Comparison of ENCODE assay signal across 8 cellular contexts in genomic region chr16:2046889-2047329, GRCh38. TPM values are rescaled to one million over a fixed set of nuclear protein-coding genes. Genes with fewer than 3 reads are reported as not detected.
DNase-seq lines count a peak whose midpoint lies in the region; ATAC-seq, FAIRE-seq and TF ChIP-seq lines count a peak whose summit lies in the region.

No MANE protein-coding gene starts in this region.

- CTCF ChIA-PET in OCI-LY7 (lab: Charles Lee; ENCODE audit: unreplicated experiment), result no interaction called here

- TF ChIP-seq POLR2A in GM12891 (IDR thresholded peaks at IDR 0.05; ENCODE audit: low read depth, low read length), result no peak

- peaks cover 12% of the 10 kb centered on the region; the same call in 1 of the 2 replicates for H3K79me2 ChIP-seq in OCI-LY7 (ENCODE audit: insufficient read depth, low read depth, low read length)

- peaks cover 22% of the 10 kb centered on the region; the same call in 1 of the 2 replicates for H3K36me3 ChIP-seq in OCI-LY7 (ENCODE audit: insufficient read depth, low read length)
- peaks cover 7% of the 10 kb centered on the region for H3K36me3 ChIP-seq in rectal smooth muscle tissue (ENCODE audit: control insufficient read depth, insufficient read depth, low read length)

- peak overlapping the region; percentile 97 for H3K4me2 ChIP-seq in OCI-LY7 (ENCODE audit: low read length)

- H3K4me3 ChIP-seq in OCI-LY7 (ENCODE audit: low read depth, low read length, poor library complexity, severe bottlenecking) (peak overlapping the region; percentile 99), epithelial cell of proximal tubule (ENCODE audit: low read depth, low read length) (peak overlapping the region; percentile 75), rectal smooth muscle tissue (ENCODE audit: low read length) (peak overlapping the region; percentile 96)

- peak; percentile 23 for FAIRE-seq in GM12891 (lab: Jason Lieb, UNC)

- TF ChIP-seq CTCF in OCI-LY7 (conservative IDR thresholded peaks at IDR 0.05; ENCODE audit: low read length), result no peak
- no peak for TF ChIP-seq CTCF in epithelial cell of proximal tubule (conservative IDR thresholded peaks at IDR 0.05; ENCODE audit: low read depth, low read length)

- POLR2A ChIA-PET in OCI-LY7 (lab: Charles Lee), result interaction anchor here (1.4 kb wide), 1 partner anchor 55 kb away, joined by 4 read pairs; no protein-coding TSS in a partner anchor

- intact Hi-C loops in OCI-LY7 (cut with micrococcal nuclease; ENCODE audit: unreplicated experiment), result loop anchor here (2.0 kb wide), 1 partner anchor 24 kb away; no protein-coding TSS in a partner anchor

- H3K4me1 ChIP-seq in OCI-LY7 (ENCODE audit: insufficient read depth, low read length, poor library complexity, severe bottlenecking), result peaks cover 20% of the 10 kb centered on the region
- H3K4me1 ChIP-seq in rectal smooth muscle tissue (ENCODE audit: control insufficient read depth, insufficient read depth, low read length), result peaks cover 6% of the 10 kb centered on the region

- H3K27ac ChIP-seq in OCI-LY7 (ENCODE audit: low read depth, low read length, poor library complexity, severe bottlenecking), result peak overlapping the region; percentile 32
- H3K27ac ChIP-seq in rectal smooth muscle tissue (ENCODE audit: low read depth, low read length), result peak overlapping the region; percentile 56

- no peaks in the 10 kb centered on the region for H3K27me3 ChIP-seq in rectal smooth muscle tissue (ENCODE audit: control insufficient read depth, insufficient read depth, low read length)

- no peak for DNase-seq in GM12891 (ENCODE audit: insufficient read length, low spot score)
- DNase-seq in OCI-LY7 (ENCODE audit: low spot score), result no peak
- no peak for DNase-seq in epithelial cell of proximal tubule (ENCODE audit: low read depth)
- no peak for DNase-seq in DMS79 treated with DMSO at 0.1 percent for 48 hours (lab: John Stamatoyannopoulos, UW)
- no peak for DNase-seq in NCI-H187 treated with DMSO at 0.1 percent for 48 hours (lab: John Stamatoyannopoulos, UW)
- no peak for DNase-seq in NOMO-1 treated with dmso at 0.1 percent for 144 hours (lab: John Stamatoyannopoulos, UW; ENCODE audit: unreplicated experiment)

- H3K9me2 ChIP-seq in OCI-LY7 (ENCODE audit: insufficient read depth, low read length), result no peaks in the 10 kb centered on the region

- H2AFZ ChIP-seq in OCI-LY7 (ENCODE audit: low read length), result peak overlapping the region; percentile 79; the same call in 1 of the 2 replicates

- no peaks in the 10 kb centered on the region; the same call in 1 of the 2 replicates for H4K20me1 ChIP-seq in OCI-LY7 (ENCODE audit: insufficient read depth, low read length)

- no peaks in the 10 kb centered on the region for H3K9me3 ChIP-seq in OCI-LY7 (ENCODE audit: low read length)

- BruUV-seq in OCI-LY7 (replicated peaks; lab: Mats Ljungman, UMichigan), result no TSS peak

- H3K9ac ChIP-seq in rectal smooth muscle tissue (ENCODE audit: low read length), result peak overlapping the region; percentile 41

- no peak for ATAC-seq in GM21381 (IDR thresholded peaks at IDR 0.05; ENCODE audit: unreplicated experiment)

TF ChIP-seq in GM12891, 5 proteins besides CTCF, POLR2A, EP300 and RAD21:
- TF ChIP-seq TAF1 (IDR thresholded peaks at IDR 0.05; ENCODE audit: low read depth, low read length) (no peak), POU2F2 (IDR thresholded peaks at IDR 0.05; ENCODE audit: low read depth, low read length) (no peak), PAX5 (IDR thresholded peaks at IDR 0.05; ENCODE audit: insufficient read depth, low read length, severe bottlenecking) (no peak), POLR2AphosphoS5 (IDR thresholded peaks at IDR 0.05; ENCODE audit: low read depth, low read length) (no peak), SPI1 (IDR thresholded peaks at IDR 0.05; ENCODE audit: low read depth, low read length) (no peak)

RNA-seq across cellular contexts. Expression of gene NTHL1, which starts 0.7 kb away (rescaled TPM):
- polyA plus RNA-seq in GM12891 (2012; ENCODE audit: low read depth, missing spikeins), result 15.1 TPM
- total RNA-seq in OCI-LY7 (2014; rRNA removed; shearing (Covaris generic)), result 50.9 and 56.2 TPM in 2 replicates
- total RNA-seq in OCI-LY7 (2022), result 44.6 and 51.5 TPM in 2 replicates
- 61.2 and 62.8 TPM in 2 replicates for total RNA-seq in epithelial cell of proximal tubule

RNA-seq across cellular contexts. Expression of gene TSC2, which starts 0.9 kb away (rescaled TPM):
- polyA plus RNA-seq in GM12891 (2012; ENCODE audit: low read depth, missing spikeins), result 32.2 TPM
- 42.8 and 57.2 TPM in 2 replicates for total RNA-seq in OCI-LY7 (2014; rRNA removed; shearing (Covaris generic))
- total RNA-seq in OCI-LY7 (2022), result 152 and 160 TPM in 2 replicates
- 30.7 and 64.1 TPM in 2 replicates for total RNA-seq in epithelial cell of proximal tubule

RNA-seq across cellular contexts. Expression of gene NHERF2, which starts 20.2 kb away (rescaled TPM):
- polyA plus RNA-seq in GM12891 (2012; ENCODE audit: low read depth, missing spikeins), result not detected
- not detected in 2 replicates for total RNA-seq in OCI-LY7 (2014; rRNA removed; shearing (Covaris generic))
- total RNA-seq in OCI-LY7 (2022) (0.27 and 0.31 TPM in 2 replicates), epithelial cell of proximal tubule (29.9 and 42.2 TPM in 2 replicates)

RNA-seq across cellular contexts. Expression of gene NPW, which starts 27.3 kb away (rescaled TPM):
- polyA plus RNA-seq in GM12891 (2012; ENCODE audit: low read depth, missing spikeins), result 0.28 TPM
- 0.85 and 0.88 TPM in 2 replicates for total RNA-seq in OCI-LY7 (2014; rRNA removed; shearing (Covaris generic))
- 1.3 and 3.7 TPM in 2 replicates for total RNA-seq in OCI-LY7 (2022)
- total RNA-seq in epithelial cell of proximal tubule, result 0.46 and 2.4 TPM in 2 replicates

RNA-seq across cellular contexts. Expression of gene ZNF598, which starts 37.3 kb away (rescaled TPM):
- polyA plus RNA-seq in GM12891 (2012; ENCODE audit: low read depth, missing spikeins), result 25.4 TPM
- total RNA-seq in OCI-LY7 (2014; rRNA removed; shearing (Covaris generic)), result 26.3 and 37.2 TPM in 2 replicates
- 80.4 and 83.8 TPM in 2 replicates for total RNA-seq in OCI-LY7 (2022)
- total RNA-seq in epithelial cell of proximal tubule, result 48.8 and 66.9 TPM in 2 replicates

Comparison
In these comparisons a context has a peak if more than half of its experiments do, and no peak if none do; other contexts are left out.
1. RNA of gene NHERF2, which starts 20.2 kb away (total RNA-seq): 29.9 to 42.2 TPM in epithelial cell of proximal tubule; 0.27 to 0.31 TPM in OCI-LY7; every median in the first group is over 10 times any median in the second.
2. Peak in every context shown above with its lines, with median percentiles within 50 percentile points of each other: H3K4me3 ChIP-seq.